28 cellular contexts compared by ENCODE assay signal in genomic region chr7:24781106-24781505, GRCh38. TPM values are rescaled to one million over a fixed set of nuclear protein-coding genes. Genes with fewer than 3 reads are reported as not detected.
A peak's percentile ranks its signal among the peaks of the same experiment; 100 is the strongest.
DNase-seq lines count a peak whose midpoint lies in the region; ATAC-seq and TF ChIP-seq lines count a peak whose summit lies in the region.
"Had no signal": no experiment of that assay in that cellular context is flagged by ENCODE, and none has a peak within 500 bp of the region (broad histone marks: within the 10 kb centered on the region; RNA-seq: fewer than 3 reads in every experiment).

No MANE protein-coding gene starts in this region.

- H3K36me3 Mint-ChIP-seq in natural killer cell = no peaks in the 10 kb centered on the region
- H3K36me3 Mint-ChIP-seq in natural killer cell treated with Interleukin-12 subunit alpha and Interleukin-12 subunit beta and Interleukin-15 and Interleukin-18, amount 100 ng/mL, for 72 hours = peaks cover 5% of the 10 kb centered on the region

- no peaks in the 10 kb centered on the region for H3K79me2 ChIP-seq in Karpas-422 (ENCODE audit: low read length)

- DNase-seq in natural killer cell = no peak
- DNase-seq in natural killer cell treated with Interleukin-12 subunit alpha and Interleukin-12 subunit beta and Interleukin-15 and Interleukin-18, amount 100 ng/mL, for 72 hours (ENCODE audit: low spot score) = no peak
- peak; percentile 15 for DNase-seq in OCI-M1 (lab: John Stamatoyannopoulos, UW)
- DNase-seq in left lung = peak in 1 of 2 donors; percentile 46
- DNase-seq in Karpas-422 = no peak
- no peak for DNase-seq in glomerular visceral epithelial cell (ENCODE audit: extremely low spot score)
- DNase-seq in NCI-H1436 treated with DMSO at 0.1 percent for 48 hours (lab: John Stamatoyannopoulos, UW) = no peak
- DNase-seq: activated CD4-positive, alpha-beta T cell treated with anti-CD3 and anti-CD28 coated beads for 4 hours; activated CD8-positive, alpha-beta memory T cell treated with anti-CD3 and anti-CD28 coated beads for 24 hours; activated effector memory CD4-positive, alpha-beta T cell treated with Interleukin-2 at 50 U/mL for 16 hours; activated naive CD8-positive, alpha-beta T cell treated with anti-CD3 and anti-CD28 coated beads for 36 hours; aorta; CD8-positive, alpha-beta memory T cell; effector memory CD8-positive, alpha-beta T cell; erythroblast; heart right ventricle; mammary epithelial cell; NCI-H1092; NCI-H2029; NCI-H2227 treated with DMSO at 0.1 percent for 48 hours; stimulated activated naive CD4-positive, alpha-beta T cell treated with Interleukin-2 at 50 U/mL for 16 hours; uterus had no signal

- intact Hi-C loops in natural killer cell (cut with micrococcal nuclease) = no loop called here
- intact Hi-C loops in left lung (cut with DNase I) = no loop called here

- no peaks in the 10 kb centered on the region for H3K9me3 ChIP-seq in left lung
- H3K9me3 ChIP-seq in Karpas-422 (ENCODE audit: low read length) = no peaks in the 10 kb centered on the region
- H3K9me3 ChIP-seq: neutrophil, uterus had no signal

- H3K4me2 ChIP-seq in Karpas-422 (ENCODE audit: low read depth, low read length, poor library complexity, severe bottlenecking) = no peak overlapping the region

- H3K27ac ChIP-seq in left lung = no peak overlapping the region
- no peak overlapping the region for H3K27ac ChIP-seq in Karpas-422 (ENCODE audit: low read length)
- H3K27ac ChIP-seq: coronary artery, heart right ventricle, neutrophil, RWPE1, SK-N-MC, uterus had no signal

- no peak overlapping the region for H3K4me3 Mint-ChIP-seq in natural killer cell
- no peak overlapping the region for H3K4me3 Mint-ChIP-seq in natural killer cell treated with Interleukin-12 subunit alpha and Interleukin-12 subunit beta and Interleukin-15 and Interleukin-18, amount 100 ng/mL, for 72 hours
- H3K4me3 Mint-ChIP-seq: activated naive CD8-positive, alpha-beta T cell treated with anti-CD3 and anti-CD28 coated beads for 36 hours; CD8-positive, alpha-beta memory T cell; effector memory CD8-positive, alpha-beta T cell had no signal

- H3K27me3 Mint-ChIP-seq in natural killer cell (ENCODE audit: low read depth in 2 of 2) = no peaks in the 10 kb centered on the region
- H3K27me3 Mint-ChIP-seq in natural killer cell treated with Interleukin-12 subunit alpha and Interleukin-12 subunit beta and Interleukin-15 and Interleukin-18, amount 100 ng/mL, for 72 hours = no peaks in the 10 kb centered on the region
- H3K27me3 Mint-ChIP-seq: activated naive CD8-positive, alpha-beta T cell treated with anti-CD3 and anti-CD28 coated beads for 36 hours; CD8-positive, alpha-beta memory T cell; effector memory CD8-positive, alpha-beta T cell; progenitor cell of endocrine pancreas had no signal

- no peaks in the 10 kb centered on the region for H4K20me1 ChIP-seq in Karpas-422 (ENCODE audit: insufficient read depth, low read depth, low read length)

- no peaks in the 10 kb centered on the region for H3K36me3 ChIP-seq in left lung
- peaks cover 60% of the 10 kb centered on the region for H3K36me3 ChIP-seq in Karpas-422 (ENCODE audit: insufficient read depth, low read length)
- H3K36me3 ChIP-seq: heart right ventricle, neutrophil, uterus had no signal

- H3K27me3 ChIP-seq in left lung = no peaks in the 10 kb centered on the region
- H3K27me3 ChIP-seq in Karpas-422 (ENCODE audit: low read length) = no peaks in the 10 kb centered on the region
- H3K27me3 ChIP-seq: heart right ventricle, neutrophil, uterus had no signal

- H3K4me3 ChIP-seq in left lung = no peak overlapping the region
- no peak overlapping the region for H3K4me3 ChIP-seq in Karpas-422 (ENCODE audit: low read length)
- H3K4me3 ChIP-seq: coronary artery, heart right ventricle, SK-N-MC, uterus had no signal

- H3K4me1 ChIP-seq in left lung = peaks cover 0 to 7% of the 10 kb centered on the region in 2 donors
- no peaks in the 10 kb centered on the region for H3K4me1 ChIP-seq in Karpas-422 (ENCODE audit: low read length)
- H3K4me1 ChIP-seq: uterus had no signal

- ATAC-seq in natural killer cell (peak in 2 of 3 donors; percentile 9 to 40), left lung (peak; percentile 73), GM19328 (IDR thresholded peaks at IDR 0.05; ENCODE audit: unreplicated experiment) (no peak)
- no peak for ATAC-seq in natural killer cell treated with Interleukin-12 subunit alpha and Interleukin-12 subunit beta and Interleukin-15 and Interleukin-18, amount 100 ng/mL, for 72 hours
- ATAC-seq: effector memory CD8-positive, alpha-beta T cell had no signal

- H2AFZ ChIP-seq in Karpas-422 (ENCODE audit: low read length) = no peak overlapping the region

- no peaks in the 10 kb centered on the region for H3K9me3 Mint-ChIP-seq in natural killer cell
- no peaks in the 10 kb centered on the region for H3K9me3 Mint-ChIP-seq in natural killer cell treated with Interleukin-12 subunit alpha and Interleukin-12 subunit beta and Interleukin-15 and Interleukin-18, amount 100 ng/mL, for 72 hours
- H3K9me3 Mint-ChIP-seq: CD8-positive, alpha-beta memory T cell; effector memory CD8-positive, alpha-beta T cell had no signal

- TF ChIP-seq CTCF in natural killer cell (IDR thresholded peaks at IDR 0.05) (no peak), left lung (IDR thresholded peaks at IDR 0.05) (no peak)

- H3K9me2 ChIP-seq in Karpas-422 (replicated peaks; ENCODE audit: insufficient read depth, low read length) = no peaks in the 10 kb centered on the region

- no peak overlapping the region for H3K9ac ChIP-seq in Karpas-422 (ENCODE audit: low read length)

- H3K4me1 Mint-ChIP-seq in natural killer cell = no peaks in the 10 kb centered on the region
- H3K4me1 Mint-ChIP-seq in natural killer cell treated with Interleukin-12 subunit alpha and Interleukin-12 subunit beta and Interleukin-15 and Interleukin-18, amount 100 ng/mL, for 72 hours (ENCODE audit: low read depth in 2 of 2) = peaks cover 12 to 17% of the 10 kb centered on the region in 2 donors
- H3K4me1 Mint-ChIP-seq: activated naive CD8-positive, alpha-beta T cell treated with anti-CD3 and anti-CD28 coated beads for 36 hours; CD8-positive, alpha-beta memory T cell had no signal

- no peak overlapping the region for H3K27ac Mint-ChIP-seq in natural killer cell
- no peak overlapping the region for H3K27ac Mint-ChIP-seq in natural killer cell treated with Interleukin-12 subunit alpha and Interleukin-12 subunit beta and Interleukin-15 and Interleukin-18, amount 100 ng/mL, for 72 hours
- H3K27ac Mint-ChIP-seq: activated naive CD8-positive, alpha-beta T cell treated with anti-CD3 and anti-CD28 coated beads for 36 hours; effector memory CD8-positive, alpha-beta T cell; progenitor cell of endocrine pancreas had no signal

RNA-seq across cellular contexts. Expression of gene GSDME, which starts 23.8 kb away (rescaled TPM):
- total RNA-seq in natural killer cell (under 1 TPM in 2 of 3 donors, not detected in 1; 0.20 to 0.31 TPM), left lung (10 to 100 TPM in 1 of 2 donors, 1 to 10 TPM in 1; 8.3 to 13.1 TPM)
- 1 to 10 TPM; 3.5 to 5.2 TPM for total RNA-seq in natural killer cell treated with Interleukin-12 subunit alpha and Interleukin-12 subunit beta and Interleukin-15 and Interleukin-18, amount 100 ng/mL, for 72 hours
- total RNA-seq in Karpas-422 (2014; rRNA removed; shearing (Covaris generic); ENCODE audit: low replicate concordance) = 6.0 and 9.8 TPM in 2 replicates

Comparison
In these comparisons a context has a peak if more than half of its experiments do, and no peak if none do; other contexts are left out.
1. ATAC-seq: peak in natural killer cell (2 of 3) and left lung (single experiment); none in natural killer cell treated with Interleukin-12 subunit alpha and Interleukin-12 subunit beta and Interleukin-15 and Interleukin-18, amount 100 ng/mL, for 72 hours (0 of 2) and GM19328 (single experiment).